In genomic region chr1:51058863-51059262, GRCh38 we compare ENCODE assay signal across 11 cellular contexts. TPM values are rescaled to one million over a fixed set of nuclear protein-coding genes. Genes with fewer than 3 reads are reported as not detected.
DNase-seq lines count a peak whose midpoint lies in the region; ATAC-seq and TF ChIP-seq lines count a peak whose summit lies in the region.
"Had no signal": no experiment of that assay in that cellular context is flagged by ENCODE, and none has a peak within 500 bp of the region (broad histone marks: within the 10 kb centered on the region; RNA-seq: fewer than 3 reads in every experiment).

No MANE protein-coding gene starts in this region.

- no peak overlapping the region for H2AFZ ChIP-seq in PC-3 (ENCODE audit: low read length)

- intact Hi-C loops in PC-3 (cut with micrococcal nuclease) = no loop called here

- H3K9me3 ChIP-seq in PC-3 (ENCODE audit: low read length) = 0 out of 2 replicates have a peak, but pooled peaks cover 5% of the 10 kb centered on the region

- H3K36me3 ChIP-seq in PC-3 (ENCODE audit: low read depth, low read length) = no peaks in the 10 kb centered on the region

- H3K4me3 ChIP-seq in PC-3 (ENCODE audit: low read length) (no peak overlapping the region), fibroblast of mammary gland (ENCODE audit: control insufficient read depth, low read depth, low read length) (no peak overlapping the region)

- no peak overlapping the region for H3K4me2 ChIP-seq in PC-3 (ENCODE audit: low read length)

- H3F3A ChIP-seq in PC-3 (ENCODE audit: low read length, unreplicated experiment) = peaks cover 9% of the 10 kb centered on the region

- peaks cover 31% of the 10 kb centered on the region for H3K4me1 ChIP-seq in PC-3 (ENCODE audit: insufficient read depth, low read length)

- TF ChIP-seq CTCF in 22Rv1 (IDR thresholded peaks at IDR 0.05) = peak; percentile 44
- peak; percentile 71 for TF ChIP-seq CTCF in GM12874 (IDR thresholded peaks at IDR 0.05; ENCODE audit: insufficient read depth, low read depth, low read length)
- TF ChIP-seq CTCF in PC-3 (conservative IDR thresholded peaks at IDR 0.05; ENCODE audit: low read depth, low read length) = peak; percentile 63; the same call in 1 of the 2 replicates
- TF ChIP-seq CTCF in fibroblast of mammary gland (conservative IDR thresholded peaks at IDR 0.05; ENCODE audit: control insufficient read depth, insufficient read depth, low read depth, low read length) = peak; percentile 38

- CTCF ChIA-PET in PC-3 (lab: Charles Lee) = no interaction called here

- no peaks in the 10 kb centered on the region for H3K27me3 ChIP-seq in PC-3 (ENCODE audit: low read length)

- ATAC-seq in PC-3 (peak; percentile 23; the same call in 1 of the 2 replicates), GM21528 (IDR thresholded peaks at IDR 0.05; ENCODE audit: low FRiP score, unreplicated experiment) (no peak), GM21381 (IDR thresholded peaks at IDR 0.05; ENCODE audit: unreplicated experiment) (no peak)

- BruUV-seq in PC-3 (replicated peaks; lab: Mats Ljungman, UMichigan) = no TSS peak

- no peaks in the 10 kb centered on the region for H3K9me2 ChIP-seq in PC-3 (replicated peaks; ENCODE audit: low read length)

- POLR2A ChIA-PET in PC-3 (lab: Charles Lee; ENCODE audit: unreplicated experiment) = no interaction called here

- H4K20me1 ChIP-seq in PC-3 (ENCODE audit: low read length) = no peaks in the 10 kb centered on the region

- no peaks in the 10 kb centered on the region for H3K79me2 ChIP-seq in PC-3 (ENCODE audit: low read length)

- no peak overlapping the region for H3K27ac ChIP-seq in 22Rv1
- no peak overlapping the region for H3K27ac ChIP-seq in PC-3 (ENCODE audit: low read length)

- no peak overlapping the region for H3K9ac ChIP-seq in PC-3 (ENCODE audit: low read length)

- peak; percentile 56 for DNase-seq in PC-3
- DNase-seq in fibroblast of mammary gland (ENCODE audit: low read depth) = peak; percentile 27
- DNase-seq in activated CD4-positive, alpha-beta T cell treated with anti-CD3 and anti-CD28 coated beads for 48 hours = no peak
- DNase-seq in OCI-M2 (lab: John Stamatoyannopoulos, UW; ENCODE audit: unreplicated experiment) = no peak
- DNase-seq: activated naive CD8-positive, alpha-beta T cell treated with anti-CD3 and anti-CD28 coated beads, Interleukin-2, amount 10 ng/mL, durations not matched to agents 7 days and 5 days; DMS79 treated with DMSO at 0.1 percent for 48 hours had no signal

RNA-seq across cellular contexts. Expression of gene C1orf185, which starts 43.2 kb away (rescaled TPM):
- total RNA-seq in PC-3 (2014; rRNA removed) = not detected in 2 replicates
- total RNA-seq: activated naive CD8-positive, alpha-beta T cell treated with anti-CD3 and anti-CD28 coated beads, Interleukin-2, amount 10 ng/mL, durations not matched to agents 7 days and 5 days; mesenteric fat pad had no signal

Comparison
In these comparisons a context has a peak if more than half of its experiments do, and no peak if none do; other contexts are left out.
1. DNase-seq: peak in PC-3 (single experiment) and fibroblast of mammary gland (single experiment); none in activated CD4-positive, alpha-beta T cell treated with anti-CD3 and anti-CD28 coated beads for 48 hours (single experiment) and OCI-M2 (single experiment).
2. Peak in every context shown above with its lines, with median percentiles within 50 percentile points of each other: CTCF ChIP-seq.